Comparison of ENCODE assay signal across 25 cellular contexts in genomic region chr19:38907227-38907626, GRCh38. TPM values are rescaled to one million over a fixed set of nuclear protein-coding genes. Genes with fewer than 3 reads are reported as not detected.
DNase-seq lines count a peak whose midpoint lies in the region; ATAC-seq, FAIRE-seq and TF ChIP-seq lines count a peak whose summit lies in the region.
"Had no signal": no experiment of that assay in that cellular context is flagged by ENCODE, and none has a peak within 500 bp of the region (broad histone marks: within the 10 kb centered on the region; RNA-seq: fewer than 3 reads in every experiment).

No MANE protein-coding gene starts in this region.

- TF ChIP-seq CTCF in HepG2 (CRISPR knock-in tag; IDR thresholded peaks at IDR 0.05) (no peak), right lobe of liver (IDR thresholded peaks at IDR 0.05) (no peak), left lung (IDR thresholded peaks at IDR 0.05) (no peak)

- H3K27me3 Mint-ChIP-seq in effector memory CD8-positive, alpha-beta T cell = no peaks in the 10 kb centered on the region
- H3K27me3 Mint-ChIP-seq: CD8-positive, alpha-beta memory T cell; IgD-negative memory B cell had no signal

- no peaks in the 10 kb centered on the region for H3K9me3 ChIP-seq in HepG2 (ENCODE audit: low read length)
- no peaks in the 10 kb centered on the region for H3K9me3 ChIP-seq in right lobe of liver
- H3K9me3 ChIP-seq in left lung = no peaks in the 10 kb centered on the region
- H3K9me3 ChIP-seq: BE2C had no signal

- H3K4me3 ChIP-seq in HepG2 (replicated peaks in 1 of 3; ENCODE audit: insufficient read depth in 1 of 3, low read depth in 2 of 3, low read length in 3 of 3) (no peak overlapping the region), right lobe of liver (no peak overlapping the region), left lung (no peak overlapping the region)

- H3K27ac Mint-ChIP-seq in effector memory CD8-positive, alpha-beta T cell = peak overlapping the region; percentile 23 to 60
- peak overlapping the region; percentile 81 for H3K27ac Mint-ChIP-seq in stimulated activated effector memory CD8-positive, alpha-beta T cell treated with anti-CD3 and anti-CD28 coated beads, Interleukin-12 subunit alpha, Interleukin-12 subunit beta, amount 100 ng/mL, for 72 hours

- in situ Hi-C loops in HepG2 (cut with HindIII; ENCODE audit: extremely low pct_ligation_motif_present, low pct_unique_long_range_greater_than_20kb) = loop anchor here (25.0 kb wide), 1 partner anchor 170 kb away; the partner anchor contains the start of gene CAPN12

- TF ChIP-seq RAD21 in HepG2 (CRISPR knock-in tag; IDR thresholded peaks at IDR 0.05) = no peak

- H2AFZ ChIP-seq in HepG2 (ENCODE audit: low read length) = no peak overlapping the region

- peaks cover 10% of the 10 kb centered on the region in 2 donors for H3K4me1 Mint-ChIP-seq in effector memory CD8-positive, alpha-beta T cell (ENCODE audit: low read depth in 2 of 2)
- H3K4me1 Mint-ChIP-seq in stimulated activated effector memory CD8-positive, alpha-beta T cell treated with anti-CD3 and anti-CD28 coated beads, Interleukin-12 subunit alpha, Interleukin-12 subunit beta, amount 100 ng/mL, for 72 hours = peaks cover 21% of the 10 kb centered on the region
- H3K4me1 Mint-ChIP-seq: CD14-positive monocyte had no signal

- TF ChIP-seq POLR2A in HepG2 (IDR thresholded peaks at IDR 0.05; ENCODE audit: insufficient read depth in 1 of 2, low read depth in 2 of 2, low read length in 2 of 2) = no peak
- TF ChIP-seq POLR2A in right lobe of liver (IDR thresholded peaks at IDR 0.05) = no peak

- BruUV-seq in HepG2 (replicated peaks; lab: Mats Ljungman, UMichigan) = no TSS peak

- FAIRE-seq in HepG2 (lab: Jason Lieb, UNC) = no peak
- FAIRE-seq: GM19239 had no signal

- no peaks in the 10 kb centered on the region for H3K79me2 ChIP-seq in HepG2 (ENCODE audit: insufficient read depth, low read length)

- no peak overlapping the region for H3K27ac ChIP-seq in HepG2 (ENCODE audit: extremely low read length, insufficient read depth, low read length)
- no peak overlapping the region for H3K27ac ChIP-seq in right lobe of liver
- H3K27ac ChIP-seq in left lung = no peak overlapping the region

- DNase-seq in HepG2 (ENCODE audit: low spot score) = no peak
- DNase-seq in right lobe of liver = no peak
- DNase-seq in effector memory CD8-positive, alpha-beta T cell = no peak
- no peak for DNase-seq in stimulated activated effector memory CD8-positive, alpha-beta T cell treated with anti-CD3 and anti-CD28 coated beads, Interleukin-12 subunit alpha, Interleukin-12 subunit beta, amount 100 ng/mL, for 72 hours (ENCODE audit: low spot score in 2 of 2)
- DNase-seq in NCI-H2107 (lab: John Stamatoyannopoulos, UW) = no peak
- no peak for DNase-seq in left lung
- DNase-seq: 8988T; ACHN; BE2C; CD8-positive, alpha-beta memory T cell; DMS153; DND-41; H9; NCI-H1048; NCI-H1417; NCI-H1694; NCI-H2029 treated with DMSO at 0.1 percent for 48 hours; NCI-H2227 treated with DMSO at 0.1 percent for 48 hours; NCI-H526 treated with DMSO at 0.1 percent for 48 hours; RPMI8226; SHP77 had no signal

- TF ChIP-seq EP300 in HepG2 (IDR thresholded peaks at IDR 0.05; ENCODE audit: low read depth in 2 of 2, low read length in 2 of 2) (no peak), HepG2 (CRISPR knock-in tag; IDR thresholded peaks at IDR 0.05; ENCODE audit: borderline replicate concordance) (no peak)

- H3K9ac ChIP-seq in HepG2 (ENCODE audit: insufficient read depth, low read depth, low read length) = no peak overlapping the region

- H3K36me3 Mint-ChIP-seq in effector memory CD8-positive, alpha-beta T cell (ENCODE audit: insufficient read depth) = peaks cover 54% of the 10 kb centered on the region
- peaks cover 76% of the 10 kb centered on the region for H3K36me3 Mint-ChIP-seq in stimulated activated effector memory CD8-positive, alpha-beta T cell treated with anti-CD3 and anti-CD28 coated beads, Interleukin-12 subunit alpha, Interleukin-12 subunit beta, amount 100 ng/mL, for 72 hours

- ATAC-seq in HepG2 = no peak
- no peak for ATAC-seq in right lobe of liver
- ATAC-seq in effector memory CD8-positive, alpha-beta T cell (replicated peaks) = no peak
- ATAC-seq in stimulated activated effector memory CD8-positive, alpha-beta T cell treated with anti-CD3 and anti-CD28 coated beads, Interleukin-12 subunit alpha, Interleukin-12 subunit beta, amount 100 ng/mL, for 72 hours = no peak
- ATAC-seq in left lung = no peak

- H3K4me1 ChIP-seq in HepG2 (ENCODE audit: insufficient read depth, low read length) (0 out of 2 replicates have a peak, but pooled peaks cover 10% of the 10 kb centered on the region), right lobe of liver (peaks cover 0 to 16% (median 6%) of the 10 kb centered on the region in 4 donors), left lung (peaks cover 0 to 4% of the 10 kb centered on the region in 2 donors)
- H3K4me1 ChIP-seq: BE2C had no signal

- 93% methylated on average over 15 of the region's 29 CpGs for WGBS in HepG2 (ENCODE audit: low lambda C conversion rate)
- WGBS in right lobe of liver (ENCODE audit: insufficient coverage, low coverage, low lambda C conversion rate, missing lambda C conversion rate) = 80% methylated on average over 1 of the region's 29 CpGs

- H4K20me1 ChIP-seq in HepG2 (ENCODE audit: insufficient read depth, low read length) = no peaks in the 10 kb centered on the region

- intact Hi-C loops in HepG2 (cut with micrococcal nuclease; ENCODE audit: unreplicated experiment) = no loop called here
- intact Hi-C loops in right lobe of liver (cut with DNase I) = no loop called here
- intact Hi-C loops in left lung (cut with DNase I) = no loop called here

- no peak overlapping the region for H3K4me3 Mint-ChIP-seq in effector memory CD8-positive, alpha-beta T cell
- H3K4me3 Mint-ChIP-seq in stimulated activated effector memory CD8-positive, alpha-beta T cell treated with anti-CD3 and anti-CD28 coated beads, Interleukin-12 subunit alpha, Interleukin-12 subunit beta, amount 100 ng/mL, for 72 hours = no peak overlapping the region
- H3K4me3 Mint-ChIP-seq: CD14-positive monocyte; CD8-positive, alpha-beta memory T cell; H9; IgD-negative memory B cell had no signal

- no peak overlapping the region for H3K4me2 ChIP-seq in HepG2 (ENCODE audit: low read depth, low read length)

- no peaks in the 10 kb centered on the region for H3K9me3 Mint-ChIP-seq in effector memory CD8-positive, alpha-beta T cell
- H3K9me3 Mint-ChIP-seq in stimulated activated effector memory CD8-positive, alpha-beta T cell treated with anti-CD3 and anti-CD28 coated beads, Interleukin-12 subunit alpha, Interleukin-12 subunit beta, amount 100 ng/mL, for 72 hours = no peaks in the 10 kb centered on the region
- H3K9me3 Mint-ChIP-seq: CD8-positive, alpha-beta memory T cell; H9; IgD-negative memory B cell had no signal

- POLR2A ChIA-PET in HepG2 (lab: Yijun Ruan, JAX) = no interaction called here

- no peaks in the 10 kb centered on the region for H3K27me3 ChIP-seq in HepG2 (ENCODE audit: control insufficient read depth in 1 of 2, insufficient read depth in 2 of 2, low read length in 2 of 2)
- no peaks in the 10 kb centered on the region for H3K27me3 ChIP-seq in right lobe of liver
- H3K27me3 ChIP-seq in left lung = peaks cover 0 to 15% of the 10 kb centered on the region in 2 donors
- H3K27me3 ChIP-seq: BE2C had no signal

- CTCF ChIA-PET in HepG2 (lab: Yijun Ruan, JAX; ENCODE audit: low intra/inter-chr PET ratio, low total read pairs) = no interaction called here

- H3K36me3 ChIP-seq in HepG2 (replicated peaks in 1 of 2; ENCODE audit: control insufficient read depth in 1 of 2, insufficient read depth in 2 of 2, low read length in 2 of 2) (peaks cover 4 to 12% of the 10 kb centered on the region in 2 experiments; a peak in 3 of 5 replicates), right lobe of liver (peaks cover 0 to 24% (median 3%) of the 10 kb centered on the region in 4 donors), left lung (peaks cover 0 to 57% of the 10 kb centered on the region in 2 donors)

RNA-seq across cellular contexts. Expression of gene CCER2, which starts 4.8 kb away (rescaled TPM):
- total RNA-seq in HepG2 (2016; rRNA removed; fragmentation: Illumina TruSeq; extraction: Trizol) = not detected in 2 replicates
- total RNA-seq in HepG2 (2016; cell fraction: cytosol; rRNA removed; fragmentation: Illumina TruSeq; extraction: Trizol; ENCODE audit: low read depth) = not detected in 2 replicates
- not detected in 2 replicates for total RNA-seq in HepG2 (2016; cell fraction: insoluble cytoplasmic fraction; rRNA removed; fragmentation: Illumina TruSeq; extraction: Trizol)
- 0.17 TPM in 1 of 2 replicates, not detected in the other for total RNA-seq in HepG2 (2016; cell fraction: membrane; rRNA removed; fragmentation: Illumina TruSeq; extraction: Trizol)
- not detected in 2 replicates for total RNA-seq in HepG2 (2016; cell fraction: nucleus; rRNA removed; fragmentation: Illumina TruSeq; extraction: Trizol)
- 0.08 and 0.24 TPM in 2 replicates for polyA plus RNA-seq in HepG2 (2011; rRNA removed)
- polyA plus RNA-seq in HepG2 (2011; cell fraction: cytosol; rRNA removed) = 0.09 TPM in 1 of 2 replicates, not detected in the other
- 1.6 and 2.0 TPM in 2 replicates for polyA plus RNA-seq in HepG2 (2011; cell fraction: nucleus; rRNA removed)
- polyA plus RNA-seq in HepG2 (2012) = 0.15 and 0.33 TPM in 2 replicates
- not detected in 2 replicates for polyA plus RNA-seq in HepG2 (2016; cell fraction: cytosol; fragmentation: Illumina TruSeq; extraction: Trizol; ENCODE audit: low read depth)
- polyA plus RNA-seq in HepG2 (2016; cell fraction: insoluble cytoplasmic fraction; fragmentation: Illumina TruSeq; extraction: Trizol; ENCODE audit: low read depth) = not detected in 2 replicates
- polyA plus RNA-seq in HepG2 (2016; cell fraction: membrane; fragmentation: Illumina TruSeq; extraction: Trizol; ENCODE audit: low read depth) = not detected in 2 replicates
- 0.48 and 0.77 TPM in 2 replicates for polyA plus RNA-seq in HepG2 (2016; cell fraction: nucleus; fragmentation: Illumina TruSeq; extraction: Trizol; ENCODE audit: insufficient read depth, low read depth)
- 0.26 and 0.52 TPM in 2 replicates for polyA minus RNA-seq in HepG2 (2011; rRNA and poly(A)+ RNA removed; ENCODE audit: low replicate concordance)
- not detected in 2 replicates for polyA minus RNA-seq in HepG2 (2011; cell fraction: cytosol; rRNA and poly(A)+ RNA removed)
- polyA minus RNA-seq in HepG2 (2011; cell fraction: nucleus; rRNA and poly(A)+ RNA removed) = not detected in 2 replicates
- under 1 TPM in 4 of 6 experiments, not detected in 2; 0.20 to 0.55 (median 0.37) TPM for total RNA-seq in right lobe of liver
- total RNA-seq in left lung = not detected
- total RNA-seq: SK-MEL-5 had no signal
- polyA plus RNA-seq: CD14-positive monocyte; CD8-positive, alpha-beta memory T cell; IgD-negative memory B cell had no signal

RNA-seq across cellular contexts. Expression of gene NFKBIB, which starts 7.5 kb away (rescaled TPM):
- total RNA-seq in HepG2 (2016; rRNA removed; fragmentation: Illumina TruSeq; extraction: Trizol) = 13.8 and 14.9 TPM in 2 replicates
- total RNA-seq in HepG2 (2016; cell fraction: cytosol; rRNA removed; fragmentation: Illumina TruSeq; extraction: Trizol; ENCODE audit: low read depth) = 3.8 and 4.6 TPM in 2 replicates
- total RNA-seq in HepG2 (2016; cell fraction: insoluble cytoplasmic fraction; rRNA removed; fragmentation: Illumina TruSeq; extraction: Trizol) = 14.4 and 14.7 TPM in 2 replicates
- total RNA-seq in HepG2 (2016; cell fraction: membrane; rRNA removed; fragmentation: Illumina TruSeq; extraction: Trizol) = 8.1 and 8.2 TPM in 2 replicates
- 6.0 and 6.9 TPM in 2 replicates for total RNA-seq in HepG2 (2016; cell fraction: nucleus; rRNA removed; fragmentation: Illumina TruSeq; extraction: Trizol)
- 8.6 and 11.5 TPM in 2 replicates for polyA plus RNA-seq in HepG2 (2011; rRNA removed)
- 9.7 and 14.5 TPM in 2 replicates for polyA plus RNA-seq in HepG2 (2011; cell fraction: cytosol; rRNA removed)
- 8.5 and 9.1 TPM in 2 replicates for polyA plus RNA-seq in HepG2 (2011; cell fraction: nucleus; rRNA removed)
- polyA plus RNA-seq in HepG2 (2012) = 7.8 and 10.7 TPM in 2 replicates
- 6.7 and 8.7 TPM in 2 replicates for polyA plus RNA-seq in HepG2 (2016; cell fraction: cytosol; fragmentation: Illumina TruSeq; extraction: Trizol; ENCODE audit: low read depth)
- polyA plus RNA-seq in HepG2 (2016; cell fraction: insoluble cytoplasmic fraction; fragmentation: Illumina TruSeq; extraction: Trizol; ENCODE audit: low read depth) = 19.6 and 21.5 TPM in 2 replicates
- polyA plus RNA-seq in HepG2 (2016; cell fraction: membrane; fragmentation: Illumina TruSeq; extraction: Trizol; ENCODE audit: low read depth) = 9.9 and 11.1 TPM in 2 replicates
- 13.5 and 16.3 TPM in 2 replicates for polyA plus RNA-seq in HepG2 (2016; cell fraction: nucleus; fragmentation: Illumina TruSeq; extraction: Trizol; ENCODE audit: insufficient read depth, low read depth)
- 5.6 and 6.0 TPM in 2 replicates for polyA minus RNA-seq in HepG2 (2011; rRNA and poly(A)+ RNA removed; ENCODE audit: low replicate concordance)
- polyA minus RNA-seq in HepG2 (2011; cell fraction: cytosol; rRNA and poly(A)+ RNA removed) = 2.2 and 6.5 TPM in 2 replicates
- polyA minus RNA-seq in HepG2 (2011; cell fraction: nucleus; rRNA and poly(A)+ RNA removed) = 1.2 and 1.9 TPM in 2 replicates
- total RNA-seq in right lobe of liver = 10 to 100 TPM; 13.2 to 27.9 (median 16.5) TPM
- 10 to 100 TPM; 19.7 to 34.2 TPM for total RNA-seq in left lung

RNA-seq across cellular contexts. Expression of gene SIRT2, which starts 7.8 kb away (rescaled TPM):
- total RNA-seq in HepG2 (2016; rRNA removed; fragmentation: Illumina TruSeq; extraction: Trizol) = 20.3 and 22.3 TPM in 2 replicates
- total RNA-seq in HepG2 (2016; cell fraction: cytosol; rRNA removed; fragmentation: Illumina TruSeq; extraction: Trizol; ENCODE audit: low read depth) = 14.3 and 15.2 TPM in 2 replicates
- total RNA-seq in HepG2 (2016; cell fraction: insoluble cytoplasmic fraction; rRNA removed; fragmentation: Illumina TruSeq; extraction: Trizol) = 18.1 and 20.6 TPM in 2 replicates
- 24.1 and 28.8 TPM in 2 replicates for total RNA-seq in HepG2 (2016; cell fraction: membrane; rRNA removed; fragmentation: Illumina TruSeq; extraction: Trizol)
- total RNA-seq in HepG2 (2016; cell fraction: nucleus; rRNA removed; fragmentation: Illumina TruSeq; extraction: Trizol) = 10.5 and 13.7 TPM in 2 replicates
- polyA plus RNA-seq in HepG2 (2011; rRNA removed) = 26.1 and 32.6 TPM in 2 replicates
- polyA plus RNA-seq in HepG2 (2011; cell fraction: cytosol; rRNA removed) = 20.9 and 26.0 TPM in 2 replicates
- polyA plus RNA-seq in HepG2 (2011; cell fraction: nucleus; rRNA removed) = 54.3 and 54.9 TPM in 2 replicates
- polyA plus RNA-seq in HepG2 (2012) = 17.1 and 18.5 TPM in 2 replicates
- polyA plus RNA-seq in HepG2 (2016; cell fraction: cytosol; fragmentation: Illumina TruSeq; extraction: Trizol; ENCODE audit: low read depth) = 19.1 and 22.5 TPM in 2 replicates
- polyA plus RNA-seq in HepG2 (2016; cell fraction: insoluble cytoplasmic fraction; fragmentation: Illumina TruSeq; extraction: Trizol; ENCODE audit: low read depth) = 21.0 and 27.0 TPM in 2 replicates
- 29.2 and 29.4 TPM in 2 replicates for polyA plus RNA-seq in HepG2 (2016; cell fraction: membrane; fragmentation: Illumina TruSeq; extraction: Trizol; ENCODE audit: low read depth)
- 29.4 and 29.5 TPM in 2 replicates for polyA plus RNA-seq in HepG2 (2016; cell fraction: nucleus; fragmentation: Illumina TruSeq; extraction: Trizol; ENCODE audit: insufficient read depth, low read depth)
- 15.5 and 28.6 TPM in 2 replicates for polyA minus RNA-seq in HepG2 (2011; rRNA and poly(A)+ RNA removed; ENCODE audit: low replicate concordance)
- polyA minus RNA-seq in HepG2 (2011; cell fraction: cytosol; rRNA and poly(A)+ RNA removed) = 12.0 and 12.7 TPM in 2 replicates
- polyA minus RNA-seq in HepG2 (2011; cell fraction: nucleus; rRNA and poly(A)+ RNA removed) = 10.3 and 11.2 TPM in 2 replicates
- 10 to 100 TPM; 28.6 to 62.0 (median 32.5) TPM for total RNA-seq in right lobe of liver
- total RNA-seq in left lung = 10 to 100 TPM; 52.1 to 53.9 TPM

RNA-seq across cellular contexts. Expression of gene SARS2, which starts 23.3 kb away (rescaled TPM):
- 30.1 and 48.6 TPM in 2 replicates for total RNA-seq in HepG2 (2016; rRNA removed; fragmentation: Illumina TruSeq; extraction: Trizol)
- 17.3 and 23.4 TPM in 2 replicates for total RNA-seq in HepG2 (2016; cell fraction: cytosol; rRNA removed; fragmentation: Illumina TruSeq; extraction: Trizol; ENCODE audit: low read depth)
- total RNA-seq in HepG2 (2016; cell fraction: insoluble cytoplasmic fraction; rRNA removed; fragmentation: Illumina TruSeq; extraction: Trizol) = 25.7 and 50.3 TPM in 2 replicates
- 19.8 TPM in 2 replicates for total RNA-seq in HepG2 (2016; cell fraction: membrane; rRNA removed; fragmentation: Illumina TruSeq; extraction: Trizol)
- 43.2 and 49.1 TPM in 2 replicates for total RNA-seq in HepG2 (2016; cell fraction: nucleus; rRNA removed; fragmentation: Illumina TruSeq; extraction: Trizol)
- 40.0 and 41.5 TPM in 2 replicates for polyA plus RNA-seq in HepG2 (2011; rRNA removed)
- polyA plus RNA-seq in HepG2 (2011; cell fraction: cytosol; rRNA removed) = 14.5 and 33.6 TPM in 2 replicates
- 222 and 300 TPM in 2 replicates for polyA plus RNA-seq in HepG2 (2011; cell fraction: nucleus; rRNA removed)
- polyA plus RNA-seq in HepG2 (2012) = 22.4 and 26.7 TPM in 2 replicates
- 11.3 and 13.5 TPM in 2 replicates for polyA plus RNA-seq in HepG2 (2016; cell fraction: cytosol; fragmentation: Illumina TruSeq; extraction: Trizol; ENCODE audit: low read depth)
- 26.8 and 33.0 TPM in 2 replicates for polyA plus RNA-seq in HepG2 (2016; cell fraction: insoluble cytoplasmic fraction; fragmentation: Illumina TruSeq; extraction: Trizol; ENCODE audit: low read depth)
- polyA plus RNA-seq in HepG2 (2016; cell fraction: membrane; fragmentation: Illumina TruSeq; extraction: Trizol; ENCODE audit: low read depth) = 16.0 and 17.2 TPM in 2 replicates
- 104 and 118 TPM in 2 replicates for polyA plus RNA-seq in HepG2 (2016; cell fraction: nucleus; fragmentation: Illumina TruSeq; extraction: Trizol; ENCODE audit: insufficient read depth, low read depth)
- 42.2 and 59.1 TPM in 2 replicates for polyA minus RNA-seq in HepG2 (2011; rRNA and poly(A)+ RNA removed; ENCODE audit: low replicate concordance)
- polyA minus RNA-seq in HepG2 (2011; cell fraction: cytosol; rRNA and poly(A)+ RNA removed) = 14.7 and 27.3 TPM in 2 replicates
- polyA minus RNA-seq in HepG2 (2011; cell fraction: nucleus; rRNA and poly(A)+ RNA removed) = 31.5 and 33.4 TPM in 2 replicates
- total RNA-seq in right lobe of liver = 10 to 100 TPM; 10.6 to 26.5 (median 18.7) TPM
- 10 to 100 TPM; 15.4 to 24.3 TPM for total RNA-seq in left lung

RNA-seq across cellular contexts. Expression of gene MRPS12, which starts 23.5 kb away (rescaled TPM):
- total RNA-seq in HepG2 (2016; rRNA removed; fragmentation: Illumina TruSeq; extraction: Trizol) (54.8 and 75.1 TPM in 2 replicates), right lobe of liver (10 to 100 TPM; 21.2 to 49.5 (median 24.0) TPM), left lung (10 to 100 TPM; 26.6 to 39.8 TPM)
- total RNA-seq in HepG2 (2016; cell fraction: cytosol; rRNA removed; fragmentation: Illumina TruSeq; extraction: Trizol; ENCODE audit: low read depth) = 23.3 and 27.3 TPM in 2 replicates
- total RNA-seq in HepG2 (2016; cell fraction: insoluble cytoplasmic fraction; rRNA removed; fragmentation: Illumina TruSeq; extraction: Trizol) = 53.5 and 80.4 TPM in 2 replicates
- 39.3 and 49.4 TPM in 2 replicates for total RNA-seq in HepG2 (2016; cell fraction: membrane; rRNA removed; fragmentation: Illumina TruSeq; extraction: Trizol)
- 20.5 and 23.1 TPM in 2 replicates for total RNA-seq in HepG2 (2016; cell fraction: nucleus; rRNA removed; fragmentation: Illumina TruSeq; extraction: Trizol)
- 27.5 and 39.4 TPM in 2 replicates for polyA plus RNA-seq in HepG2 (2011; rRNA removed)
- polyA plus RNA-seq in HepG2 (2011; cell fraction: cytosol; rRNA removed) = 33.2 and 61.8 TPM in 2 replicates
- polyA plus RNA-seq in HepG2 (2011; cell fraction: nucleus; rRNA removed) = 30.3 and 31.5 TPM in 2 replicates
- polyA plus RNA-seq in HepG2 (2012) = 21.4 and 33.9 TPM in 2 replicates
- 25.8 and 31.9 TPM in 2 replicates for polyA plus RNA-seq in HepG2 (2016; cell fraction: cytosol; fragmentation: Illumina TruSeq; extraction: Trizol; ENCODE audit: low read depth)
- polyA plus RNA-seq in HepG2 (2016; cell fraction: insoluble cytoplasmic fraction; fragmentation: Illumina TruSeq; extraction: Trizol; ENCODE audit: low read depth) = 83.6 and 90.1 TPM in 2 replicates
- 40.3 and 46.6 TPM in 2 replicates for polyA plus RNA-seq in HepG2 (2016; cell fraction: membrane; fragmentation: Illumina TruSeq; extraction: Trizol; ENCODE audit: low read depth)
- 39.6 and 43.0 TPM in 2 replicates for polyA plus RNA-seq in HepG2 (2016; cell fraction: nucleus; fragmentation: Illumina TruSeq; extraction: Trizol; ENCODE audit: insufficient read depth, low read depth)
- 30.4 and 47.1 TPM in 2 replicates for polyA minus RNA-seq in HepG2 (2011; rRNA and poly(A)+ RNA removed; ENCODE audit: low replicate concordance)
- polyA minus RNA-seq in HepG2 (2011; cell fraction: cytosol; rRNA and poly(A)+ RNA removed) = 11.2 and 16.5 TPM in 2 replicates
- polyA minus RNA-seq in HepG2 (2011; cell fraction: nucleus; rRNA and poly(A)+ RNA removed) = 6.3 and 8.4 TPM in 2 replicates
